In genomic region chr4:81136161-81136910, GRCh38 we compare ENCODE assay signal across 15 cellular contexts.
DNase-seq lines count a peak whose midpoint lies in the region; ATAC-seq and TF ChIP-seq lines count a peak whose summit lies in the region.
"Had no signal": no experiment of that assay in that cellular context is flagged by ENCODE, and none has a peak within 500 bp of the region (broad histone marks: within the 10 kb centered on the region; RNA-seq: fewer than 3 reads in every experiment).

No MANE protein-coding gene starts in this region.

- H3K36me3 ChIP-seq in OCI-LY7 (ENCODE audit: insufficient read depth, low read length) (no peaks in the 10 kb centered on the region), vagina (no peaks in the 10 kb centered on the region)

- no peak for TF ChIP-seq CTCF in OCI-LY7 (conservative IDR thresholded peaks at IDR 0.05; ENCODE audit: low read length)
- no peak for TF ChIP-seq CTCF in fibroblast of mammary gland (conservative IDR thresholded peaks at IDR 0.05; ENCODE audit: control insufficient read depth, insufficient read depth, low read depth, low read length)
- no peak for TF ChIP-seq CTCF in vagina (IDR thresholded peaks at IDR 0.05)

- H3K79me2 ChIP-seq in OCI-LY7 (ENCODE audit: insufficient read depth, low read depth, low read length): no peaks in the 10 kb centered on the region

- ATAC-seq in HG02798 (IDR thresholded peaks at IDR 0.05; ENCODE audit: poor library complexity, unreplicated experiment): no peak

- H3K4me3 ChIP-seq in OCI-LY7 (ENCODE audit: low read depth, low read length, poor library complexity, severe bottlenecking) (no peak overlapping the region), fibroblast of mammary gland (ENCODE audit: control insufficient read depth, low read depth, low read length) (no peak overlapping the region), vagina (no peak overlapping the region)
- H3K4me3 ChIP-seq: lung had no signal

- no peaks in the 10 kb centered on the region for H4K20me1 ChIP-seq in OCI-LY7 (ENCODE audit: insufficient read depth, low read length)

- H3K27me3 ChIP-seq in vagina: no peaks in the 10 kb centered on the region

- CTCF ChIA-PET in OCI-LY7 (lab: Charles Lee; ENCODE audit: unreplicated experiment): no interaction called here

- no TSS peak for BruUV-seq in OCI-LY7 (replicated peaks; lab: Mats Ljungman, UMichigan)

- H2AFZ ChIP-seq in OCI-LY7 (ENCODE audit: low read length): peak overlapping the region; percentile 37; the same call in 1 of the 2 replicates

- no peak overlapping the region for H3K27ac ChIP-seq in OCI-LY7 (ENCODE audit: low read depth, low read length, poor library complexity, severe bottlenecking)
- no peak overlapping the region for H3K27ac ChIP-seq in vagina
- H3K27ac ChIP-seq: epithelial cell of prostate had no signal

- no peak overlapping the region for H3K4me2 ChIP-seq in OCI-LY7 (ENCODE audit: low read length)

- intact Hi-C loops in OCI-LY7 (cut with micrococcal nuclease; ENCODE audit: unreplicated experiment): no loop called here
- intact Hi-C loops in vagina (cut with DNase I): no loop called here

- POLR2A ChIA-PET in OCI-LY7 (lab: Charles Lee): interaction anchor here (0.6 kb wide), 1 partner anchor 1295 kb away, joined by 3 read pairs; no protein-coding TSS in a partner anchor

- H3K4me1 ChIP-seq in OCI-LY7 (ENCODE audit: insufficient read depth, low read length, poor library complexity, severe bottlenecking) (no peaks in the 10 kb centered on the region), vagina (peaks cover 21% of the 10 kb centered on the region)
- H3K4me1 ChIP-seq: Caco-2 had no signal

- TF ChIP-seq POLR2A in vagina (IDR thresholded peaks at IDR 0.05): no peak

- H3K9me2 ChIP-seq in OCI-LY7 (ENCODE audit: insufficient read depth, low read length): no peaks in the 10 kb centered on the region

- DNase-seq in GM04504 (ENCODE audit: low read depth): peak; percentile 95
- DNase-seq in OCI-LY7 (ENCODE audit: low spot score): no peak
- DNase-seq in fibroblast of mammary gland (ENCODE audit: low read depth): peak; percentile 97
- DNase-seq in stromal cell of bone marrow (ENCODE audit: low read depth): peak; percentile 89
- DNase-seq in HUDEP-2 (lab: John Stamatoyannopoulos, UW; ENCODE audit: unreplicated experiment in 76 of 76): no peak
- DNase-seq in activated T-cell treated with anti-CD3 and anti-CD28 coated beads, Interleukin-2, amount 50 U/mL, for 48 hours: no peak
- DNase-seq in vagina (ENCODE audit: extremely low spot score in 2 of 2): no peak
- DNase-seq: activated CD4-positive, alpha-beta memory T cell treated with anti-CD3 and anti-CD28 coated beads, Interleukin-2, amount 10 ng/mL, durations not matched to agents 7 days and 5 days; activated effector memory CD4-positive, alpha-beta T cell treated with anti-CD3 and anti-CD28 coated beads, Interleukin-2, amount 50 U/mL, for 16 hours; Caco-2; NCI-H1436 treated with DMSO at 0.1 percent for 48 hours; stimulated activated CD4-positive, alpha-beta T cell treated with anti-CD3 and anti-CD28 coated beads, Interleukin-12 subunit alpha, Interleukin-12 subunit beta, amount 100 ng/mL, for 4 hours had no signal

- H3K9me3 ChIP-seq in OCI-LY7 (ENCODE audit: low read length) (no peaks in the 10 kb centered on the region), vagina (no peaks in the 10 kb centered on the region)
- H3K9me3 ChIP-seq: Caco-2 had no signal

Comparison
In these comparisons a context has a peak if more than half of its experiments do, and no peak if none do; other contexts are left out.
1. DNase-seq: peak in GM04504 (single experiment), fibroblast of mammary gland (single experiment) and stromal cell of bone marrow (single experiment); none in OCI-LY7 (single experiment), HUDEP-2 (0 of 76), activated T-cell treated with anti-CD3 and anti-CD28 coated beads, Interleukin-2, amount 50 U/mL, for 48 hours (0 of 2) and vagina (0 of 2).